In the genomic region with DNA sequence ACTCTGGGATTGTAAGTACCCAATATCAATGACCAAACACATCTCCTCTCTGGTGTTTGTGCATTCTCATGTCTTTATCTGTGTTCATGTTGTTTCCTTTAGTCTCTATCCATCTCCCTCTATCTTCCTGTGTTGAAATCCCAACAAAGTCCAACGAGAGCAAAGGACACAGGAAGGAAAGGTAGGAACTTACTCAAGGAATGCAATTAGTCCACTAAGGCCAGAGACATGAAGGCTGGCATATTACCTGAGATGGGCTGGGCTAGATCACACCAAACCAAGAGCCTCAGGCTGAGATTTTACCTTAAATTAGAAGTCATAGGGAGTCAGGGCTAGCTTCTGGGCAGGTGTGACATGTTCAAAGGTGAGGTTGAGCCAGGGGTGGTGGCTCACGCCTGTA, we compare ENCODE assay signal across 1 cellular context.
TF ChIP-seq lines count a peak whose summit lies in the region.

No MANE protein-coding gene starts in this region.

TF ChIP-seq in HepG2, 621 proteins besides CTCF, POLR2A, EP300 and RAD21 (continued from another document and continues in another):
- TF ChIP-seq, protein P1, sequence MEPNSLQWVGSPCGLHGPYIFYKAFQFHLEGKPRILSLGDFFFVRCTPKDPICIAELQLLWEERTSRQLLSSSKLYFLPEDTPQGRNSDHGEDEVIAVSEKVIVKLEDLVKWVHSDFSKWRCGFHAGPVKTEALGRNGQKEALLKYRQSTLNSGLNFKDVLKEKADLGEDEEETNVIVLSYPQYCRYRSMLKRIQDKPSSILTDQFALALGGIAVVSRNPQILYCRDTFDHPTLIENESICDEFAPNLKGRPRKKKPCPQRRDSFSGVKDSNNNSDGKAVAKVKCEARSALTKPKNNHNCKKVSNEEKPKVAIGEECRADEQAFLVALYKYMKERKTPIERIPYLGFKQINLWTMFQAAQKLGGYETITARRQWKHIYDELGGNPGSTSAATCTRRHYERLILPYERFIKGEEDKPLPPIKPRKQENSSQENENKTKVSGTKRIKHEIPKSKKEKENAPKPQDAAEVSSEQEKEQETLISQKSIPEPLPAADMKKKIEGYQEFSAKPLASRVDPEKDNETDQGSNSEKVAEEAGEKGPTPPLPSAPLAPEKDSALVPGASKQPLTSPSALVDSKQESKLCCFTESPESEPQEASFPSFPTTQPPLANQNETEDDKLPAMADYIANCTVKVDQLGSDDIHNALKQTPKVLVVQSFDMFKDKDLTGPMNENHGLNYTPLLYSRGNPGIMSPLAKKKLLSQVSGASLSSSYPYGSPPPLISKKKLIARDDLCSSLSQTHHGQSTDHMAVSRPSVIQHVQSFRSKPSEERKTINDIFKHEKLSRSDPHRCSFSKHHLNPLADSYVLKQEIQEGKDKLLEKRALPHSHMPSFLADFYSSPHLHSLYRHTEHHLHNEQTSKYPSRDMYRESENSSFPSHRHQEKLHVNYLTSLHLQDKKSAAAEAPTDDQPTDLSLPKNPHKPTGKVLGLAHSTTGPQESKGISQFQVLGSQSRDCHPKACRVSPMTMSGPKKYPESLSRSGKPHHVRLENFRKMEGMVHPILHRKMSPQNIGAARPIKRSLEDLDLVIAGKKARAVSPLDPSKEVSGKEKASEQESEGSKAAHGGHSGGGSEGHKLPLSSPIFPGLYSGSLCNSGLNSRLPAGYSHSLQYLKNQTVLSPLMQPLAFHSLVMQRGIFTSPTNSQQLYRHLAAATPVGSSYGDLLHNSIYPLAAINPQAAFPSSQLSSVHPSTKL (CRISPR knock-in tag; IDR thresholded peaks at IDR 0.05): peak; percentile 63
- peak; percentile 88 for TF ChIP-seq ETV5 (CRISPR knock-in tag; IDR thresholded peaks at IDR 0.05; ENCODE audit: borderline replicate concordance)
- TF ChIP-seq, protein P2, sequence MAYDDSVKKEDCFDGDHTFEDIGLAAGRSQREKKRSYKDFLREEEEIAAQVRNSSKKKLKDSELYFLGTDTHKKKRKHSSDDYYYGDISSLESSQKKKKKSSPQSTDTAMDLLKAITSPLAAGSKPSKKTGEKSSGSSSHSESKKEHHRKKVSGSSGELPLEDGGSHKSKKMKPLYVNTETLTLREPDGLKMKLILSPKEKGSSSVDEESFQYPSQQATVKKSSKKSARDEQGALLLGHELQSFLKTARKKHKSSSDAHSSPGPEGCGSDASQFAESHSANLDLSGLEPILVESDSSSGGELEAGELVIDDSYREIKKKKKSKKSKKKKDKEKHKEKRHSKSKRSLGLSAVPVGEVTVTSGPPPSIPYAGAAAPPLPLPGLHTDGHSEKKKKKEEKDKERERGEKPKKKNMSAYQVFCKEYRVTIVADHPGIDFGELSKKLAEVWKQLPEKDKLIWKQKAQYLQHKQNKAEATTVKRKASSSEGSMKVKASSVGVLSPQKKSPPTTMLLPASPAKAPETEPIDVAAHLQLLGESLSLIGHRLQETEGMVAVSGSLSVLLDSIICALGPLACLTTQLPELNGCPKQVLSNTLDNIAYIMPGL (CRISPR knock-in tag; IDR thresholded peaks at IDR 0.05; ENCODE audit: borderline replicate concordance in 1 of 2, low read depth in 1 of 2): no peak
- TF ChIP-seq ZNF614 (CRISPR knock-in tag; IDR thresholded peaks at IDR 0.05; ENCODE audit: borderline replicate concordance): 0 out of 2 replicates have a peak, but pooled peaks have one; percentile 31
- TF ChIP-seq ZNF674 (CRISPR knock-in tag; IDR thresholded peaks at IDR 0.05; ENCODE audit: low read depth): no peak
- TF ChIP-seq FOXA1 (IDR thresholded peaks at IDR 0.05): no peak
- TF ChIP-seq FOXA1 (CRISPR knock-in tag; IDR thresholded peaks at IDR 0.05): 0 out of 2 replicates have a peak, but pooled peaks have one; percentile 12
- no peak for TF ChIP-seq WIZ (CRISPR knock-in tag; IDR thresholded peaks at IDR 0.05)
- TF ChIP-seq RFX3 (CRISPR knock-in tag; IDR thresholded peaks at IDR 0.05): no peak
- TF ChIP-seq KIAA2018 (CRISPR knock-in tag; IDR thresholded peaks at IDR 0.05; ENCODE audit: borderline replicate concordance): no peak
- 0 out of 2 replicates have a peak, but pooled peaks have one; percentile 15 for TF ChIP-seq ZNF644 (CRISPR knock-in tag; IDR thresholded peaks at IDR 0.05; ENCODE audit: low read depth)
- TF ChIP-seq ZNF770 (CRISPR knock-in tag; IDR thresholded peaks at IDR 0.05): no peak
- TF ChIP-seq TEAD3 (CRISPR knock-in tag; optimal IDR thresholded peaks at IDR 0.05; ENCODE audit: borderline replicate concordance): peak; percentile 61
- 0 out of 2 replicates have a peak, but pooled peaks have one; percentile 47 for TF ChIP-seq ELF3 (CRISPR knock-in tag; IDR thresholded peaks at IDR 0.05)
- no peak for TF ChIP-seq MTA1 (CRISPR knock-in tag; IDR thresholded peaks at IDR 0.05; ENCODE audit: borderline replicate concordance)
- TF ChIP-seq YY1 (IDR thresholded peaks at IDR 0.05; ENCODE audit: insufficient read depth, insufficient replicate concordance, low read depth, low read length): no peak
- no peak for TF ChIP-seq MYNN (CRISPR knock-in tag; IDR thresholded peaks at IDR 0.05; ENCODE audit: low read depth)
- no peak for TF ChIP-seq ZNF510 (CRISPR knock-in tag; IDR thresholded peaks at IDR 0.05; ENCODE audit: low read depth)
- TF ChIP-seq SYNCRIP (IDR thresholded peaks at IDR 0.05; ENCODE audit: insufficient read depth, low read depth, low read length): no peak
- TF ChIP-seq ZNF235 (CRISPR knock-in tag; IDR thresholded peaks at IDR 0.05; ENCODE audit: borderline replicate concordance): no peak
- TF ChIP-seq, protein P3, sequence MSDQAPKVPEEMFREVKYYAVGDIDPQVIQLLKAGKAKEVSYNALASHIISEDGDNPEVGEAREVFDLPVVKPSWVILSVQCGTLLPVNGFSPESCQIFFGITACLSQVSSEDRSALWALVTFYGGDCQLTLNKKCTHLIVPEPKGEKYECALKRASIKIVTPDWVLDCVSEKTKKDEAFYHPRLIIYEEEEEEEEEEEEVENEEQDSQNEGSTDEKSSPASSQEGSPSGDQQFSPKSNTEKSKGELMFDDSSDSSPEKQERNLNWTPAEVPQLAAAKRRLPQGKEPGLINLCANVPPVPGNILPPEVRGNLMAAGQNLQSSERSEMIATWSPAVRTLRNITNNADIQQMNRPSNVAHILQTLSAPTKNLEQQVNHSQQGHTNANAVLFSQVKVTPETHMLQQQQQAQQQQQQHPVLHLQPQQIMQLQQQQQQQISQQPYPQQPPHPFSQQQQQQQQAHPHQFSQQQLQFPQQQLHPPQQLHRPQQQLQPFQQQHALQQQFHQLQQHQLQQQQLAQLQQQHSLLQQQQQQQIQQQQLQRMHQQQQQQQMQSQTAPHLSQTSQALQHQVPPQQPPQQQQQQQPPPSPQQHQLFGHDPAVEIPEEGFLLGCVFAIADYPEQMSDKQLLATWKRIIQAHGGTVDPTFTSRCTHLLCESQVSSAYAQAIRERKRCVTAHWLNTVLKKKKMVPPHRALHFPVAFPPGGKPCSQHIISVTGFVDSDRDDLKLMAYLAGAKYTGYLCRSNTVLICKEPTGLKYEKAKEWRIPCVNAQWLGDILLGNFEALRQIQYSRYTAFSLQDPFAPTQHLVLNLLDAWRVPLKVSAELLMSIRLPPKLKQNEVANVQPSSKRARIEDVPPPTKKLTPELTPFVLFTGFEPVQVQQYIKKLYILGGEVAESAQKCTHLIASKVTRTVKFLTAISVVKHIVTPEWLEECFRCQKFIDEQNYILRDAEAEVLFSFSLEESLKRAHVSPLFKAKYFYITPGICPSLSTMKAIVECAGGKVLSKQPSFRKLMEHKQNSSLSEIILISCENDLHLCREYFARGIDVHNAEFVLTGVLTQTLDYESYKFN (CRISPR knock-in tag; conservative IDR thresholded peaks at IDR 0.05): peak; percentile 74
- no peak for TF ChIP-seq CAMTA2 (CRISPR knock-in tag; IDR thresholded peaks at IDR 0.05; ENCODE audit: borderline replicate concordance)
- TF ChIP-seq ZFP37 (CRISPR knock-in tag; IDR thresholded peaks at IDR 0.05; ENCODE audit: borderline replicate concordance): no peak
- no peak for TF ChIP-seq ZBTB4 (CRISPR knock-in tag; IDR thresholded peaks at IDR 0.05; ENCODE audit: borderline replicate concordance)
- no peak for TF ChIP-seq ZNF253 (CRISPR knock-in tag; IDR thresholded peaks at IDR 0.05; ENCODE audit: borderline replicate concordance)
- no peak for TF ChIP-seq IRF1 (CRISPR knock-in tag; IDR thresholded peaks at IDR 0.05; ENCODE audit: low read depth)
- TF ChIP-seq NR2F6 (IDR thresholded peaks at IDR 0.05): no peak
- 0 out of 2 replicates have a peak, but pooled peaks have one; percentile 8 for TF ChIP-seq NR2F6 (CRISPR knock-in tag; IDR thresholded peaks at IDR 0.05)
- TF ChIP-seq ZNF121 (CRISPR knock-in tag; IDR thresholded peaks at IDR 0.05): no peak
